8 cellular contexts compared by ENCODE assay signal in genomic region chr3:108222813-108223307, GRCh38. TPM values are rescaled to one million over a fixed set of nuclear protein-coding genes. Genes with fewer than 3 reads are reported as not detected.
DNase-seq lines count a peak whose midpoint lies in the region; ATAC-seq and TF ChIP-seq lines count a peak whose summit lies in the region.

No MANE protein-coding gene starts in this region.

- peak overlapping the region; percentile 81 for H3K27ac Mint-ChIP-seq in endodermal cell
- peak overlapping the region; percentile 100 for H3K27ac Mint-ChIP-seq in nephron progenitor cell

- peak overlapping the region; percentile 87 for H2AFZ ChIP-seq in OCI-LY3 (ENCODE audit: low read depth, low read length)

- H3K4me2 ChIP-seq in OCI-LY3 (ENCODE audit: low read length) = peak overlapping the region; percentile 91

- H3K9me3 ChIP-seq in OCI-LY3 (ENCODE audit: insufficient read depth, low read length) = no peaks in the 10 kb centered on the region
- H3K9me3 ChIP-seq in endodermal cell (ENCODE audit: control insufficient read depth, low read length) = no peaks in the 10 kb centered on the region

- no peaks in the 10 kb centered on the region for H3K36me3 ChIP-seq in OCI-LY3 (replicated peaks; ENCODE audit: low read depth, low read length)
- no peaks in the 10 kb centered on the region for H3K36me3 ChIP-seq in endodermal cell (ENCODE audit: control insufficient read depth, insufficient read depth, low read length)

- no peaks in the 10 kb centered on the region for H4K20me1 ChIP-seq in OCI-LY3 (ENCODE audit: insufficient read depth, low read length)

- H3K4me1 Mint-ChIP-seq in endodermal cell = peaks cover 31% of the 10 kb centered on the region
- H3K4me1 Mint-ChIP-seq in nephron progenitor cell = peaks cover 66% of the 10 kb centered on the region

- H3K4me3 Mint-ChIP-seq in endodermal cell (peak overlapping the region; percentile 95), nephron progenitor cell (peak overlapping the region; percentile 100)

- no peak for ATAC-seq in HG03045 (IDR thresholded peaks at IDR 0.05; ENCODE audit: unreplicated experiment)

- DNase-seq in DMS79 treated with DMSO at 0.1 percent for 48 hours (lab: John Stamatoyannopoulos, UW) = peak; percentile 40
- no peak for DNase-seq in DMS79 (lab: John Stamatoyannopoulos, UW)
- DNase-seq in endodermal cell = no peak
- DNase-seq in nephron progenitor cell = no peak
- DNase-seq in GF-D8 (lab: John Stamatoyannopoulos, UW) = no peak
- no peak for DNase-seq in Kasumi-1 (lab: John Stamatoyannopoulos, UW)

- H3K27ac ChIP-seq in OCI-LY3 (ENCODE audit: low read length) = peak overlapping the region; percentile 73
- H3K27ac ChIP-seq in endodermal cell (ENCODE audit: low read depth, low read length) = no peak overlapping the region

- WGBS in endodermal cell (ENCODE audit: insufficient coverage in 1 of 2, insufficient read length in 1 of 2), 2 experiments = 8 to 14% methylated on average over 1 to 2 of the region's 4 CpGs

- no peak for TF ChIP-seq CTCF in OCI-LY3 (IDR thresholded peaks at IDR 0.05; ENCODE audit: low read depth, low read length)
- TF ChIP-seq CTCF in endodermal cell (conservative IDR thresholded peaks at IDR 0.05) = no peak
- no peak for TF ChIP-seq CTCF in nephron progenitor cell (IDR thresholded peaks at IDR 0.05)

- H3K9me3 Mint-ChIP-seq in endodermal cell (no peaks in the 10 kb centered on the region), nephron progenitor cell (no peaks in the 10 kb centered on the region)

- H3K4me1 ChIP-seq in OCI-LY3 (ENCODE audit: low read length) = peaks cover 50% of the 10 kb centered on the region
- H3K4me1 ChIP-seq in endodermal cell (ENCODE audit: control insufficient read depth, insufficient read depth, low read length) = peaks cover 5% of the 10 kb centered on the region

- H3K79me2 ChIP-seq in OCI-LY3 (ENCODE audit: low read length) = peaks cover 27% of the 10 kb centered on the region

- no peaks in the 10 kb centered on the region for H3K27me3 ChIP-seq in OCI-LY3 (ENCODE audit: low read depth, low read length)
- H3K27me3 ChIP-seq in endodermal cell (ENCODE audit: control insufficient read depth, insufficient read depth, low read length, poor library complexity, severe bottlenecking) = no peaks in the 10 kb centered on the region

- H3K4me3 ChIP-seq in OCI-LY3 (ENCODE audit: low read length) (peak overlapping the region; percentile 89), endodermal cell (ENCODE audit: low read length) (peak overlapping the region; percentile 90)

- H3K27me3 Mint-ChIP-seq in endodermal cell (ENCODE audit: insufficient read depth) (peaks cover 5% of the 10 kb centered on the region), nephron progenitor cell (ENCODE audit: low read depth, poor library complexity) (no peaks in the 10 kb centered on the region)

- H3K36me3 Mint-ChIP-seq in endodermal cell (ENCODE audit: low read depth) (no peaks in the 10 kb centered on the region), nephron progenitor cell (ENCODE audit: low read depth) (no peaks in the 10 kb centered on the region)

- H3K9ac ChIP-seq in OCI-LY3 (ENCODE audit: low read length) (peak overlapping the region; percentile 73), endodermal cell (ENCODE audit: extremely low read depth, low read length, poor library complexity, severe bottlenecking) (peak overlapping the region; percentile 18)

RNA-seq across cellular contexts. Expression of gene IFT57, which starts 0.6 kb away (rescaled TPM):
- total RNA-seq in endodermal cell = 10 to 100 TPM; 45.5 to 60.5 TPM
- 71.7 TPM for polyA plus RNA-seq in endodermal cell (2013, experiment 1 of 2)
- 67.1 TPM for polyA plus RNA-seq in endodermal cell (2013, experiment 2 of 2)
